20 cellular contexts compared by ENCODE assay signal in genomic region chr14:64968651-64969050, GRCh38. TPM values are rescaled to one million over a fixed set of nuclear protein-coding genes. Genes with fewer than 3 reads are reported as not detected.
A peak's percentile ranks its signal among the peaks of the same experiment; 100 is the strongest.
DNase-seq lines count a peak whose midpoint lies in the region; ATAC-seq and TF ChIP-seq lines count a peak whose summit lies in the region.
"Had no signal": no experiment of that assay in that cellular context is flagged by ENCODE, and none has a peak within 500 bp of the region (broad histone marks: within the 10 kb centered on the region; RNA-seq: fewer than 3 reads in every experiment).

No MANE protein-coding gene starts in this region.

- H3K27ac Mint-ChIP-seq in brain (peak overlapping the region in 3 of 5 experiments; percentile 22 to 59 (median 42)), neural progenitor cell (no peak overlapping the region)

- H3K9me3 ChIP-seq in Loucy (ENCODE audit: insufficient read depth, low read depth, low read length) = no peaks in the 10 kb centered on the region
- no peaks in the 10 kb centered on the region for H3K9me3 ChIP-seq in neural progenitor cell (ENCODE audit: low read depth)
- H3K9me3 ChIP-seq: HAP-1, pancreas, testis had no signal

- H2AFZ ChIP-seq in Loucy (ENCODE audit: low read length) = no peak overlapping the region
- H2AFZ ChIP-seq in neural progenitor cell (replicated peaks) = no peak overlapping the region

- H3K36me3 Mint-ChIP-seq in brain = peaks cover 16% of the 10 kb centered on the region
- H3K36me3 Mint-ChIP-seq in neural progenitor cell = no peaks in the 10 kb centered on the region

- H3K4me3 ChIP-seq in Loucy (ENCODE audit: low read length, poor library complexity, severe bottlenecking) (peak overlapping the region; percentile 90), neural progenitor cell (no peak overlapping the region)
- H3K4me3 ChIP-seq: HAP-1, pancreas, skin epidermis, testis had no signal

- peaks cover 50% of the 10 kb centered on the region for H3K79me2 ChIP-seq in Loucy (ENCODE audit: insufficient read depth, low read length)
- no peaks in the 10 kb centered on the region for H3K79me2 ChIP-seq in neural progenitor cell (ENCODE audit: low read depth)

- H3K9ac ChIP-seq in Loucy (ENCODE audit: low read depth, low read length, poor library complexity, severe bottlenecking) (peak overlapping the region; percentile 86), neural progenitor cell (no peak overlapping the region)

- H3K27ac ChIP-seq in neural progenitor cell = no peak overlapping the region
- H3K27ac ChIP-seq: foreskin keratinocyte, pancreas, skin epidermis, testis had no signal

- H4K20me1 ChIP-seq in Loucy (ENCODE audit: insufficient read depth, low read length, poor library complexity, severe bottlenecking) (peaks cover 4% of the 10 kb centered on the region), neural progenitor cell (ENCODE audit: low read depth) (peaks cover 10% of the 10 kb centered on the region)

- no peaks in the 10 kb centered on the region for H3K9me2 ChIP-seq in Loucy (replicated peaks; ENCODE audit: low read depth, low read length)

- H3F3A ChIP-seq in Loucy (ENCODE audit: low read depth) (no peaks in the 10 kb centered on the region), neural progenitor cell (ENCODE audit: low read depth) (peaks cover 13% of the 10 kb centered on the region)

- DNase-seq in Daoy (ENCODE audit: low read depth) (peak; percentile 45), neural progenitor cell (ENCODE audit: low spot score) (peak; percentile 41), OCI-M1 (lab: John Stamatoyannopoulos, UW) (no peak)
- DNase-seq: activated CD4-positive, CD25-positive, alpha-beta regulatory T cell treated with anti-CD3 and anti-CD28 coated beads, Interleukin-2, amount 50 U/mL, for 72 hours; activated effector memory CD4-positive, alpha-beta T cell treated with anti-CD3 and anti-CD28 coated beads, Interleukin-2, amount 50 U/mL, for 16 hours; AML-193; amniotic stem cell; foreskin keratinocyte; NCI-H187; T-helper 2 cell; testis had no signal

- H3K36me3 ChIP-seq in Loucy (ENCODE audit: insufficient read depth, low read length) = no peaks in the 10 kb centered on the region
- H3K36me3 ChIP-seq in neural progenitor cell = no peaks in the 10 kb centered on the region
- H3K36me3 ChIP-seq: pancreas had no signal

- H3K4me2 ChIP-seq in Loucy (ENCODE audit: low read depth, low read length, poor library complexity, severe bottlenecking) = peak overlapping the region; percentile 96
- peak overlapping the region; percentile 40 for H3K4me2 ChIP-seq in neural progenitor cell

- H3K4me1 Mint-ChIP-seq in brain = peaks cover 39% of the 10 kb centered on the region
- peaks cover 13% of the 10 kb centered on the region for H3K4me1 Mint-ChIP-seq in neural progenitor cell

- ATAC-seq in GM18858 (IDR thresholded peaks at IDR 0.05; ENCODE audit: unreplicated experiment) (no peak), GM18909 (IDR thresholded peaks at IDR 0.05; ENCODE audit: poor library complexity, unreplicated experiment) (no peak)
- ATAC-seq: foreskin keratinocyte, pancreas had no signal

- TF ChIP-seq CTCF in Loucy (conservative IDR thresholded peaks at IDR 0.05; ENCODE audit: low read length) = peak; percentile 46
- TF ChIP-seq CTCF in brain (conservative IDR thresholded peaks at IDR 0.05) = no peak
- no peak for TF ChIP-seq CTCF in neural progenitor cell (IDR thresholded peaks at IDR 0.05)

- peak overlapping the region in 1 of 5 experiments; percentile 19 for H3K4me3 Mint-ChIP-seq in brain
- H3K4me3 Mint-ChIP-seq in neural progenitor cell = no peak overlapping the region

- H3K9me3 Mint-ChIP-seq in brain (no peaks in the 10 kb centered on the region), neural progenitor cell (no peaks in the 10 kb centered on the region)

- H3K27me3 ChIP-seq in Loucy (ENCODE audit: insufficient read depth, low read length, poor library complexity, severe bottlenecking) (no peaks in the 10 kb centered on the region), neural progenitor cell (peaks cover 32% of the 10 kb centered on the region)
- H3K27me3 ChIP-seq: pancreas, testis had no signal

- peaks cover 62% of the 10 kb centered on the region for H3K4me1 ChIP-seq in Loucy (ENCODE audit: insufficient read depth, low read length, poor library complexity, severe bottlenecking)
- peaks cover 26% of the 10 kb centered on the region for H3K4me1 ChIP-seq in neural progenitor cell
- H3K4me1 ChIP-seq: foreskin keratinocyte had no signal

- peaks cover 3% of the 10 kb centered on the region for H3K27me3 Mint-ChIP-seq in brain
- no peaks in the 10 kb centered on the region for H3K27me3 Mint-ChIP-seq in neural progenitor cell (ENCODE audit: insufficient read depth, low read depth)

RNA-seq across cellular contexts. Expression of gene RAB15, which starts 3.5 kb away (rescaled TPM):
- total RNA-seq in Daoy (2014; rRNA removed; shearing (Covaris generic)) = 9.9 and 13.8 TPM in 2 replicates
- polyA plus RNA-seq in brain (ENCODE audit: insufficient read depth, low read depth, low replicate concordance) = 28.0 TPM
- total RNA-seq in neural progenitor cell (ENCODE audit: low replicate concordance) = 12.2 and 19.0 TPM in 2 replicates

RNA-seq across cellular contexts. Expression of gene FNTB, which starts 18.0 kb away (rescaled TPM):
- total RNA-seq in Daoy (2014; rRNA removed; shearing (Covaris generic)) = 13.8 and 15.8 TPM in 2 replicates
- 34.5 TPM for polyA plus RNA-seq in brain (ENCODE audit: insufficient read depth, low read depth, low replicate concordance)
- 8.0 and 20.8 TPM in 2 replicates for total RNA-seq in neural progenitor cell (ENCODE audit: low replicate concordance)

RNA-seq across cellular contexts. Expression of gene GPX2, which starts 26.1 kb away (rescaled TPM):
- total RNA-seq in Daoy (2014; rRNA removed; shearing (Covaris generic)) = not detected in 2 replicates
- polyA plus RNA-seq in brain (ENCODE audit: insufficient read depth, low read depth, low replicate concordance) = 23.8 TPM
- not detected in 2 replicates for total RNA-seq in neural progenitor cell (ENCODE audit: low replicate concordance)
- total RNA-seq: endothelial cell of umbilical vein, NCI-H460 had no signal
- polyA plus RNA-seq: endothelial cell of umbilical vein had no signal

RNA-seq across cellular contexts. Expression of gene CHURC1, which starts 54.4 kb away (rescaled TPM):
- 82.5 and 130 TPM in 2 replicates for total RNA-seq in Daoy (2014; rRNA removed; shearing (Covaris generic))
- 27.1 TPM for polyA plus RNA-seq in brain (ENCODE audit: insufficient read depth, low read depth, low replicate concordance)
- 24.3 and 59.8 TPM in 2 replicates for total RNA-seq in neural progenitor cell (ENCODE audit: low replicate concordance)
